In the genomic region with DNA sequence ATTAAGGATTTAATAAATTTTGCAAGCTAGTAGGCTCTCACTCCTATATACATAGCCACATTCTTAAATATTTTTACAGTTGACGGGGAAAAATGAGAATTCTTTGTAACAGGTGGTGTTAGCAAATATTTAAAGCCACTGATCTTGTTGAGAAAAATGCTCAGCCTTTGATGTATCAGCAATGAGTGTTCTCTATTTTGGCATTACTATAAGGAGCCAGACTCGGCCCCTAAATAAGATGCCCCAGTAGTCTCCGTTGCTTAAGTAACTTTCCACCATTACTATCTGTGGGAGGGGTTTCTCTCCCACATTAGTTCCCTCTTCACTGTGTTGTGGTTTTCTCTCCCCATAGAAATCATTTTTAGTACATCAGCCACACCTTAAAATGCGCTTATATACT, we compare ENCODE assay signal across 26 cellular contexts.
DNase-seq lines count a peak whose midpoint lies in the region; ATAC-seq and TF ChIP-seq lines count a peak whose summit lies in the region.
"Had no signal": no experiment of that assay in that cellular context is flagged by ENCODE, and none has a peak within 500 bp of the region (broad histone marks: within the 10 kb centered on the region; RNA-seq: fewer than 3 reads in every experiment).

No MANE protein-coding gene starts in this region.

- DNase-seq in GM23248 (no peak), SJSA1 (ENCODE audit: low read depth in 1 of 2, low spot score in 2 of 2) (no peak), fibroblast of villous mesenchyme (ENCODE audit: low read depth) (peak; percentile 45), osteoblast (ENCODE audit: insufficient read length, low spot score, missing footprints) (no peak), DMS153 (lab: John Stamatoyannopoulos, UW) (no peak), GDM1 (lab: John Stamatoyannopoulos, UW) (no peak)
- no peak for DNase-seq in stimulated activated naive CD4-positive, alpha-beta T cell (lab: John Stamatoyannopoulos, UW)
- DNase-seq: CD4-positive, CD25-positive, alpha-beta regulatory T cell; COR-L47; H9; MV-4-11; NCI-H1105 treated with DMSO at 0.1 percent for 48 hours; NCI-H146; NCI-H1930; NCI-H2107; NCI-H446; NCI-H524 treated with DMSO at 0.1 percent for 48 hours; NCI-H774; SIG-M5; SK-N-SH; SW 1271 had no signal

- no peaks in the 10 kb centered on the region for H3K9me2 ChIP-seq in GM23248 (ENCODE audit: insufficient read depth)
- H3K9me2 ChIP-seq: SK-N-SH had no signal

- H3K79me2 ChIP-seq in GM23248 (ENCODE audit: insufficient read depth) (no peaks in the 10 kb centered on the region), osteoblast (ENCODE audit: insufficient read depth, low read length) (no peaks in the 10 kb centered on the region)

- 94 to 99% methylated on average over 4 of the region's 4 CpGs for WGBS in GM23248 (ENCODE audit: low coverage in 1 of 2, low lambda C conversion rate in 2 of 2, missing lambda C conversion rate in 2 of 2), 2 experiments

- H3K27ac ChIP-seq in GM23248 (peak overlapping the region; percentile 30), SJSA1 (0 out of 2 replicates have a peak overlapping the region, but pooled peaks have one; percentile 20), osteoblast (ENCODE audit: low read depth, low read length) (peak overlapping the region; percentile 25)
- H3K27ac ChIP-seq: BLaER1, HL-60 had no signal

- H3K36me3 ChIP-seq in GM23248 (ENCODE audit: low read depth) = 0 out of 2 replicates have a peak, but pooled peaks cover 3% of the 10 kb centered on the region
- H3K36me3 ChIP-seq in SJSA1 = peaks cover 6% of the 10 kb centered on the region; the same call in 1 of the 2 replicates
- no peaks in the 10 kb centered on the region for H3K36me3 ChIP-seq in osteoblast (ENCODE audit: insufficient read depth, low read length)

- in situ Hi-C loops in GM23248 (cut with MboI) = no loop called here

- no peak for TF ChIP-seq CTCF in fibroblast of villous mesenchyme (IDR thresholded peaks at IDR 0.05; ENCODE audit: insufficient read depth, low read depth, low read length)
- TF ChIP-seq CTCF in osteoblast (IDR thresholded peaks at IDR 0.05; ENCODE audit: extremely low read depth, low read depth, low read length) = no peak

- H3K4me3 ChIP-seq in GM23248 (no peak overlapping the region), SJSA1 (no peak overlapping the region), fibroblast of villous mesenchyme (ENCODE audit: low read depth, low read length) (no peak overlapping the region), osteoblast (ENCODE audit: insufficient read depth, low read length) (no peak overlapping the region)
- H3K4me3 ChIP-seq: BLaER1, GM12878, GM23338 had no signal

- H3K4me2 ChIP-seq in GM23248 (ENCODE audit: unreplicated experiment) (peak overlapping the region; percentile 60), osteoblast (ENCODE audit: insufficient read depth, low read length) (no peak overlapping the region)
- H3K4me2 ChIP-seq: BLaER1, GM23338, SK-N-SH had no signal

- no peak overlapping the region for H2AFZ ChIP-seq in GM23248
- no peak overlapping the region for H2AFZ ChIP-seq in osteoblast (ENCODE audit: low read length)
- H2AFZ ChIP-seq: GM23338 had no signal

- no peak for ATAC-seq in GM18868 (IDR thresholded peaks at IDR 0.05; ENCODE audit: unreplicated experiment)
- ATAC-seq: GM12878, GM23338 had no signal

- H3K27me3 ChIP-seq in GM23248 (replicated peaks; ENCODE audit: insufficient read depth) (no peaks in the 10 kb centered on the region), SJSA1 (replicated peaks) (no peaks in the 10 kb centered on the region), osteoblast (ENCODE audit: insufficient read depth, low read length) (no peaks in the 10 kb centered on the region)
- H3K27me3 ChIP-seq: BLaER1 had no signal

- peaks cover 37% of the 10 kb centered on the region for H3F3A ChIP-seq in GM23248 (ENCODE audit: insufficient read depth)

- H3K4me1 ChIP-seq in GM23248 (ENCODE audit: insufficient read depth) = peaks cover 52% of the 10 kb centered on the region
- peaks cover 40% of the 10 kb centered on the region for H3K4me1 ChIP-seq in SJSA1 (replicated peaks)
- H3K4me1 ChIP-seq in osteoblast (ENCODE audit: insufficient read depth, low read length) = peaks cover 42% of the 10 kb centered on the region

- H3K9me3 ChIP-seq in GM23248 (ENCODE audit: low read depth) (no peaks in the 10 kb centered on the region), SJSA1 (replicated peaks) (no peaks in the 10 kb centered on the region), osteoblast (ENCODE audit: low read depth, low read length) (no peaks in the 10 kb centered on the region)
- H3K9me3 ChIP-seq: SK-N-SH had no signal

- H3K9ac ChIP-seq in GM23248 = no peak overlapping the region
- H3K9ac ChIP-seq: BLaER1, SK-N-SH had no signal

- H4K20me1 ChIP-seq in GM23248 (ENCODE audit: insufficient read depth) (no peaks in the 10 kb centered on the region), osteoblast (ENCODE audit: insufficient read depth, low read length) (no peaks in the 10 kb centered on the region)
- H4K20me1 ChIP-seq: BLaER1 had no signal
